15 cellular contexts compared by ENCODE assay signal in the genomic region with DNA sequence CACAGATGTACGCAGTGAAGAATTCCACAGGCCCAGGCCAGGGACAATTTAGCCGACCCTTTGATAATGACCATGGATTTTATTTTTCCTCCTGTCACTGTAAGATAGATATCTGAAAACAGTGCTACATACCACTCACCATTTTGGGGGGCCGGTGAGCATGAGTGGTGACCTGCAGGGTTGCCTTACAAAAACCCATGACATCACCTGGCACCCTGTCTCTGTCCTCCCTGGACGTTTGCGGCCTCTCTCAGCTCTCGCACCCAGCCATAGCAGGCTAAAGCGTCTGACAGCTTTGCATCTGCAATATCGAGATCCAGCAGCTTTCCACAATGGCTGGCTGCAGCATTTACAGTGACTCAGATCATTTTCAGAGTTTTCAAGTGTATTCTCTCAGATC.
DNase-seq lines count a peak whose midpoint lies in the region; ATAC-seq and TF ChIP-seq lines count a peak whose summit lies in the region.
"Had no signal": no experiment of that assay in that cellular context is flagged by ENCODE, and none has a peak within 500 bp of the region (broad histone marks: within the 10 kb centered on the region; RNA-seq: fewer than 3 reads in every experiment).

No MANE protein-coding gene starts in this region.

- peak; percentile 14 for DNase-seq in RWPE2 (ENCODE audit: low spot score)
- no peak for DNase-seq in SK-N-SH
- peak; percentile 40 for DNase-seq in islet precursor cell
- DNase-seq in posterior vena cava (ENCODE audit: low spot score): peak; percentile 40
- no peak for DNase-seq in amniotic stem cell (lab: John Stamatoyannopoulos, UW)
- no peak for DNase-seq in spleen
- no peak for DNase-seq in H9
- DNase-seq: C1 segment of cervical spinal cord; Calu3; CD4-positive, alpha-beta T cell; DMS 273 treated with DMSO at 0.1 percent for 48 hours; GM23248 had no signal

- no peak overlapping the region for H3K14ac ChIP-seq in H9 (ENCODE audit: insufficient read depth, low read length)

- H3K4me2 ChIP-seq in SK-N-SH (no peak overlapping the region), H9 (ENCODE audit: insufficient read depth, insufficient read length, low read length) (no peak overlapping the region)

- no peaks in the 10 kb centered on the region for H3K79me1 ChIP-seq in H9 (ENCODE audit: insufficient read depth, low read depth, low read length, poor library complexity, severe bottlenecking)

- H3T11ph ChIP-seq in H9 (ENCODE audit: low read length): no peak overlapping the region

- peaks cover 22% of the 10 kb centered on the region for H3K27me3 Mint-ChIP-seq in H9 (ENCODE audit: low read depth)
- H3K27me3 Mint-ChIP-seq: CD4-positive, alpha-beta T cell had no signal

- POLR2A ChIA-PET in SK-N-SH (lab: Yijun Ruan, JAX): interaction anchor here (1.1 kb wide), 1 partner anchor 28 kb away, joined by 3 read pairs; no protein-coding TSS in a partner anchor

- peaks cover 19 to 28% of the 10 kb centered on the region in 2 experiments for H3K9me3 Mint-ChIP-seq in H9
- H3K9me3 Mint-ChIP-seq: CD4-positive, alpha-beta T cell had no signal

- H2BK12ac ChIP-seq in H9 (ENCODE audit: insufficient read length, low read depth, low read length): no peak overlapping the region

- intact Hi-C loops in posterior vena cava (cut with DNase I) (no loop called here), spleen (cut with DNase I; ENCODE audit: low total_unique reads) (no loop called here)

- no peak for ATAC-seq in RWPE2 (ENCODE audit: low read depth)
- no peak for ATAC-seq in HG02623 (IDR thresholded peaks at IDR 0.05; ENCODE audit: unreplicated experiment)
- ATAC-seq: GM12878 had no signal

- no peak overlapping the region for H3K56ac ChIP-seq in H9 (ENCODE audit: insufficient read length, low read depth, low read length)

- H3K27me3 ChIP-seq in RWPE2 (ENCODE audit: insufficient read depth, poor library complexity, severe bottlenecking) (no peaks in the 10 kb centered on the region), SK-N-SH (ENCODE audit: insufficient read depth) (0 out of 2 replicates have a peak, but pooled peaks cover 16% of the 10 kb centered on the region), spleen (replicated peaks in 1 of 7) (no peaks in the 10 kb centered on the region), H9 (ENCODE audit: insufficient read depth, low read length) (no peaks in the 10 kb centered on the region)

- H2AFZ ChIP-seq in SK-N-SH (ENCODE audit: low read depth): no peak overlapping the region
- H2AFZ ChIP-seq in H9 (ENCODE audit: low read length): no peak overlapping the region
- H2AFZ ChIP-seq: GM23248 had no signal

- H4K20me1 ChIP-seq in SK-N-SH (ENCODE audit: insufficient read depth): no peaks in the 10 kb centered on the region
- H4K20me1 ChIP-seq in H9 (ENCODE audit: control insufficient read depth, insufficient read depth, insufficient read length): no peaks in the 10 kb centered on the region

- H3K18ac ChIP-seq in H9 (ENCODE audit: insufficient read length, low read depth, low read length): no peak overlapping the region

- H3K9ac ChIP-seq in SK-N-SH (no peak overlapping the region), H9 (ENCODE audit: extremely low read depth, insufficient read length, low read length) (no peak overlapping the region)
- H3K9ac ChIP-seq: GM23248 had no signal

- H4K91ac ChIP-seq in H9 (ENCODE audit: insufficient read length, low read depth, low read length): no peak overlapping the region

- H3K9me2 ChIP-seq in SK-N-SH: no peaks in the 10 kb centered on the region

- no peak overlapping the region for H3K4ac ChIP-seq in H9 (ENCODE audit: low read depth, low read length)

- no peak overlapping the region for H3K27ac Mint-ChIP-seq in H9
- H3K27ac Mint-ChIP-seq: B cell; CD4-positive, alpha-beta T cell had no signal

- H3K9me3 ChIP-seq in RWPE2 (ENCODE audit: severe bottlenecking) (peaks cover 3% of the 10 kb centered on the region), SK-N-SH (no peaks in the 10 kb centered on the region), spleen (no peaks in the 10 kb centered on the region), H9 (ENCODE audit: control insufficient read depth, low read depth, low read length) (peaks cover 7% of the 10 kb centered on the region)

- TF ChIP-seq POLR2A in spleen (IDR thresholded peaks at IDR 0.05): no peak

- WGBS in SK-N-SH (ENCODE audit: low lambda C conversion rate): 54% methylated on average over 4 of the region's 8 CpGs
- 79 to 93% (median 87%) methylated on average over 8 of the region's 8 CpGs for WGBS in spleen, 5 donors
- WGBS in H9 (ENCODE audit: extremely low coverage, insufficient read length, low lambda C conversion rate): no CpG with 5 or more reads among the region's 8 CpGs

- no peaks in the 10 kb centered on the region for H3K4me1 ChIP-seq in RWPE2 (ENCODE audit: insufficient read depth, poor library complexity, severe bottlenecking)
- peaks cover 0 to 34% of the 10 kb centered on the region in 2 experiments; a peak in 2 of 4 replicates for H3K4me1 ChIP-seq in SK-N-SH (ENCODE audit: control insufficient read depth in 1 of 2, insufficient read depth in 2 of 2, low read depth in 1 of 2, low read length in 1 of 2)
- peaks cover 0 to 10% (median 5%) of the 10 kb centered on the region in 6 donors for H3K4me1 ChIP-seq in spleen
- H3K4me1 ChIP-seq in H9 (ENCODE audit: insufficient read depth, low read length): no peaks in the 10 kb centered on the region

- H3K36me3 Mint-ChIP-seq in H9 (ENCODE audit: insufficient read depth in 1 of 3, low read depth in 3 of 3): peaks cover 4 to 23% (median 22%) of the 10 kb centered on the region in 3 experiments; a peak in 5 of 7 replicates

- no peak for TF ChIP-seq EP300 in SK-N-SH (IDR thresholded peaks at IDR 0.05; ENCODE audit: borderline replicate concordance in 1 of 2, low read depth in 1 of 2, low read length in 1 of 2)

- CTCF ChIA-PET in SK-N-SH (lab: Yijun Ruan, JAX): interaction anchor here (1.0 to 3.6 kb wide), 8 partner anchors 8 to 341 kb away, joined by 3 to 11 read pairs (median 8); a partner anchor contains a TSS

- H2AK5ac ChIP-seq in H9 (ENCODE audit: insufficient read length, low read length): no peak overlapping the region

- H3K4me3 ChIP-seq in RWPE2 (ENCODE audit: severe bottlenecking): no peak overlapping the region
- no peak overlapping the region for H3K4me3 ChIP-seq in SK-N-SH (ENCODE audit: low read depth in 2 of 2, low read length in 1 of 2)
- no peak overlapping the region for H3K4me3 ChIP-seq in spleen
- H3K4me3 ChIP-seq: GM12878, GM23248 had no signal

- H2BK5ac ChIP-seq in H9 (ENCODE audit: insufficient read length, low read length): no peak overlapping the region

- H3K79me2 ChIP-seq in SK-N-SH (ENCODE audit: insufficient read depth) (no peaks in the 10 kb centered on the region), H9 (ENCODE audit: insufficient read depth, low read length) (no peaks in the 10 kb centered on the region)

- no peaks in the 10 kb centered on the region for H3K36me3 ChIP-seq in RWPE2 (ENCODE audit: low read depth)
- H3K36me3 ChIP-seq in SK-N-SH (replicated peaks in 1 of 2; ENCODE audit: control insufficient read depth in 1 of 2, insufficient read depth in 2 of 2, low read length in 1 of 2): no peaks in the 10 kb centered on the region
- no peaks in the 10 kb centered on the region for H3K36me3 ChIP-seq in spleen

- TF ChIP-seq CTCF in RWPE2 (IDR thresholded peaks at IDR 0.05; ENCODE audit: poor library complexity, severe bottlenecking) (no peak), SK-N-SH (IDR thresholded peaks at IDR 0.05) (no peak), spleen (IDR thresholded peaks at IDR 0.05 in 8 of 11, conservative IDR thresholded peaks at IDR 0.05 in 3 of 11) (no peak), H9 (conservative IDR thresholded peaks at IDR 0.05) (no peak)

- H3K23me2 ChIP-seq in H9 (ENCODE audit: insufficient read length, low read depth, low read length, poor library complexity, severe bottlenecking): no peaks in the 10 kb centered on the region

- no peak overlapping the region for H4K8ac ChIP-seq in H9 (replicated peaks; ENCODE audit: insufficient read length, low read depth, low read length)

- no peak overlapping the region for H2BK120ac ChIP-seq in H9 (ENCODE audit: low read depth, low read length, poor library complexity, severe bottlenecking)

- no peak overlapping the region for H2BK15ac ChIP-seq in H9 (ENCODE audit: low read depth, low read length)

- H3K27ac ChIP-seq in RWPE2 (ENCODE audit: poor library complexity, severe bottlenecking): no peak overlapping the region
- H3K27ac ChIP-seq in SK-N-SH (ENCODE audit: low read depth in 2 of 2, low read length in 1 of 2): peak overlapping the region; percentile 37 to 98; a peak in 3 of 4 replicates
- no peak overlapping the region for H3K27ac ChIP-seq in spleen
- no peak overlapping the region for H3K27ac ChIP-seq in H9 (ENCODE audit: insufficient read length, low read depth, low read length)
- H3K27ac ChIP-seq: GM23248 had no signal

- H3K4me1 Mint-ChIP-seq in H9: peaks cover 10 to 11% of the 10 kb centered on the region in 2 experiments

- no peak overlapping the region for H3K4me3 Mint-ChIP-seq in H9
- H3K4me3 Mint-ChIP-seq: B cell; CD4-positive, alpha-beta T cell had no signal

- TF ChIP-seq RAD21 in SK-N-SH (IDR thresholded peaks at IDR 0.05; ENCODE audit: low read length): no peak

- H4K5ac ChIP-seq in H9 (ENCODE audit: insufficient read length, low read depth, low read length): no peak overlapping the region

- H3F3A ChIP-seq in SK-N-SH (replicated peaks; ENCODE audit: insufficient read depth): no peaks in the 10 kb centered on the region

- no peak overlapping the region for H2BK20ac ChIP-seq in H9 (ENCODE audit: low read depth, low read length, poor library complexity, severe bottlenecking)

- H3K23ac ChIP-seq in H9 (ENCODE audit: insufficient read length, low read depth, low read length): no peak overlapping the region

TF ChIP-seq in SK-N-SH, 30 proteins besides CTCF, POLR2A, EP300 and RAD21 (continues in another document):
- TF ChIP-seq EZH2phosphoT487 (IDR thresholded peaks at IDR 0.05; ENCODE audit: borderline replicate concordance, low read depth): no peak
- TF ChIP-seq, protein P1, sequence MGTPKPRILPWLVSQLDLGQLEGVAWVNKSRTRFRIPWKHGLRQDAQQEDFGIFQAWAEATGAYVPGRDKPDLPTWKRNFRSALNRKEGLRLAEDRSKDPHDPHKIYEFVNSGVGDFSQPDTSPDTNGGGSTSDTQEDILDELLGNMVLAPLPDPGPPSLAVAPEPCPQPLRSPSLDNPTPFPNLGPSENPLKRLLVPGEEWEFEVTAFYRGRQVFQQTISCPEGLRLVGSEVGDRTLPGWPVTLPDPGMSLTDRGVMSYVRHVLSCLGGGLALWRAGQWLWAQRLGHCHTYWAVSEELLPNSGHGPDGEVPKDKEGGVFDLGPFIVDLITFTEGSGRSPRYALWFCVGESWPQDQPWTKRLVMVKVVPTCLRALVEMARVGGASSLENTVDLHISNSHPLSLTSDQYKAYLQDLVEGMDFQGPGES (IDR thresholded peaks at IDR 0.05; ENCODE audit: low read depth, low read length): no peak
- no peak for TF ChIP-seq ELF1 (IDR thresholded peaks at IDR 0.05)
- TF ChIP-seq NRF1 (IDR thresholded peaks at IDR 0.05; ENCODE audit: low read depth, low read length): no peak
- TF ChIP-seq, protein P2, sequence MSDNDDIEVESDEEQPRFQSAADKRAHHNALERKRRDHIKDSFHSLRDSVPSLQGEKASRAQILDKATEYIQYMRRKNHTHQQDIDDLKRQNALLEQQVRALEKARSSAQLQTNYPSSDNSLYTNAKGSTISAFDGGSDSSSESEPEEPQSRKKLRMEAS (IDR thresholded peaks at IDR 0.05; ENCODE audit: low read depth): no peak

Comparison
In these comparisons a context has a peak if more than half of its experiments do, and no peak if none do; other contexts are left out.
1. DNase-seq: peak in RWPE2 (single experiment), islet precursor cell (single experiment) and posterior vena cava (single experiment); none in SK-N-SH (single experiment), amniotic stem cell (single experiment), spleen (single experiment) and H9 (single experiment).
2. H3K27ac ChIP-seq: peak in SK-N-SH (2 of 2); none in RWPE2 (single experiment), spleen (0 of 8) and H9 (single experiment).